ENCODE assay signal across 8 cellular contexts in genomic region chr11:118565062-118565461, GRCh38.
DNase-seq lines count a peak whose midpoint lies in the region; ATAC-seq and TF ChIP-seq lines count a peak whose summit lies in the region.

No MANE protein-coding gene starts in this region.

- peaks cover 12 to 14% of the 10 kb centered on the region in 2 donors for H3K4me1 Mint-ChIP-seq in effector memory CD8-positive, alpha-beta T cell (ENCODE audit: low read depth in 2 of 2)
- H3K4me1 Mint-ChIP-seq in nephron = peaks cover 14% of the 10 kb centered on the region

- H3K36me3 Mint-ChIP-seq in effector memory CD8-positive, alpha-beta T cell (ENCODE audit: insufficient read depth) = peaks cover 2% of the 10 kb centered on the region
- peaks cover 8% of the 10 kb centered on the region for H3K36me3 Mint-ChIP-seq in nephron (ENCODE audit: low read depth)

- no peak for ATAC-seq in effector memory CD8-positive, alpha-beta T cell (replicated peaks)
- ATAC-seq in HG03045 (IDR thresholded peaks at IDR 0.05; ENCODE audit: unreplicated experiment) = no peak

- no peaks in the 10 kb centered on the region for H3K9me3 Mint-ChIP-seq in effector memory CD8-positive, alpha-beta T cell
- no peaks in the 10 kb centered on the region for H3K9me3 Mint-ChIP-seq in nephron

- 0 out of 2 replicates have a peak overlapping the region, but pooled peaks have one; percentile 3 for H3K4me3 ChIP-seq in LNCaP clone FGC (ENCODE audit: low read depth, low read length)

- no peaks in the 10 kb centered on the region for H3K27me3 Mint-ChIP-seq in effector memory CD8-positive, alpha-beta T cell
- H3K27me3 Mint-ChIP-seq in nephron (ENCODE audit: low read depth) = no peaks in the 10 kb centered on the region

- H3K4me3 Mint-ChIP-seq in effector memory CD8-positive, alpha-beta T cell = peak overlapping the region; percentile 88
- H3K4me3 Mint-ChIP-seq in nephron = peak overlapping the region; percentile 81 to 95 (median 82)

- peak; percentile 31 for DNase-seq in AG08396 (ENCODE audit: low spot score)
- DNase-seq in LNCaP clone FGC (ENCODE audit: low read depth) = peak; percentile 58
- no peak for DNase-seq in effector memory CD8-positive, alpha-beta T cell
- no peak for DNase-seq in SIG-M5 (lab: John Stamatoyannopoulos, UW)
- no peak for DNase-seq in GM20000 (ENCODE audit: low spot score)
- no peak for DNase-seq in germinal center (ENCODE audit: low spot score)

- TF ChIP-seq CTCF in LNCaP clone FGC (IDR thresholded peaks at IDR 0.05; ENCODE audit: control insufficient read depth, extremely low read depth, insufficient read depth) (no peak), nephron (IDR thresholded peaks at IDR 0.05; ENCODE audit: unreplicated experiment in 3 of 3) (no peak), GM20000 (IDR thresholded peaks at IDR 0.05; ENCODE audit: extremely low read depth, missing control alignments) (no peak)

- H3K27ac Mint-ChIP-seq in effector memory CD8-positive, alpha-beta T cell = peak overlapping the region; percentile 95 to 96
- H3K27ac Mint-ChIP-seq in nephron = peak overlapping the region in 2 of 3 experiments; percentile 37 to 94

Comparison
In these comparisons a context has a peak if more than half of its experiments do, and no peak if none do; other contexts are left out.
1. DNase-seq: peak in AG08396 (single experiment) and LNCaP clone FGC (single experiment); none in effector memory CD8-positive, alpha-beta T cell (0 of 3), SIG-M5 (single experiment), GM20000 (single experiment) and germinal center (single experiment).